Comparison of ENCODE assay signal across 11 cellular contexts in genomic region chr19:51546650-51547396, GRCh38. TPM values are rescaled to one million over a fixed set of nuclear protein-coding genes. Genes with fewer than 3 reads are reported as not detected.
DNase-seq lines count a peak whose midpoint lies in the region; ATAC-seq, FAIRE-seq and TF ChIP-seq lines count a peak whose summit lies in the region.
"Had no signal": no experiment of that assay in that cellular context is flagged by ENCODE, and none has a peak within 500 bp of the region (broad histone marks: within the 10 kb centered on the region; RNA-seq: fewer than 3 reads in every experiment).

No MANE protein-coding gene starts in this region.

- no peaks in the 10 kb centered on the region for H3K9me3 ChIP-seq in right atrium auricular region
- no peaks in the 10 kb centered on the region for H3K9me3 ChIP-seq in left ventricle myocardium inferior (replicated peaks)
- no peaks in the 10 kb centered on the region for H3K9me3 ChIP-seq in endothelial cell of umbilical vein (replicated peaks; ENCODE audit: control insufficient read depth, insufficient read depth, low read length)
- no peaks in the 10 kb centered on the region for H3K9me3 ChIP-seq in upper lobe of right lung
- H3K9me3 ChIP-seq in T-helper 17 cell (ENCODE audit: control insufficient read depth, low read length, poor library complexity, severe bottlenecking): no peaks in the 10 kb centered on the region
- H3K9me3 ChIP-seq in pancreas: no peaks in the 10 kb centered on the region

- intact Hi-C loops in left ventricle myocardium inferior (cut with micrococcal nuclease): no loop called here
- intact Hi-C loops in endothelial cell of umbilical vein (cut with micrococcal nuclease): loop anchor here (1.0 to 2.0 kb wide), 7 partner anchors 11 to 142 kb away; no protein-coding TSS in a partner anchor
- intact Hi-C loops in upper lobe of right lung (cut with DNase I): no loop called here
- intact Hi-C loops in pancreas (cut with DNase I): no loop called here

- no peaks in the 10 kb centered on the region for H3K9me1 ChIP-seq in endothelial cell of umbilical vein (replicated peaks; ENCODE audit: control insufficient read depth, extremely low read depth, insufficient read depth, low read length)

- no peak overlapping the region for H2AFZ ChIP-seq in endothelial cell of umbilical vein (ENCODE audit: low read depth, low read length)

- FAIRE-seq in endothelial cell of umbilical vein (lab: Jason Lieb, UNC): peak; percentile 100
- FAIRE-seq in pancreas (lab: Jason Lieb, UNC): no peak

- no peak overlapping the region for H3K27ac ChIP-seq in right atrium auricular region
- no peak overlapping the region for H3K27ac ChIP-seq in left ventricle myocardium inferior (replicated peaks)
- H3K27ac ChIP-seq in endothelial cell of umbilical vein (ENCODE audit: insufficient read depth, low read depth, low read length): peak overlapping the region; percentile 89
- H3K27ac ChIP-seq in upper lobe of right lung: no peak overlapping the region
- no peak overlapping the region for H3K27ac ChIP-seq in pancreas

- 42 to 55% methylated on average over 10 of the region's 10 CpGs for WGBS in pancreas, 2 donors

- no peak overlapping the region for H3K4me3 Mint-ChIP-seq in T-helper 17 cell
- H3K4me3 Mint-ChIP-seq: CD4-positive, alpha-beta memory T cell had no signal

- dilution Hi-C loops in endothelial cell of umbilical vein (cut with MboI; ENCODE audit: extremely low pct_ligation_motif_present, low sequenced_read_pairs): no loop called here

- DNase-seq in right atrium auricular region (ENCODE audit: low spot score) (peak; percentile 50), left ventricle myocardium inferior (no peak), OCI-M1 (lab: John Stamatoyannopoulos, UW) (peak; percentile 100), endothelial cell of umbilical vein (ENCODE audit: low read depth, low spot score) (peak; percentile 91), upper lobe of right lung (no peak), GM10266 (ENCODE audit: extremely low spot score) (no peak), T-helper 17 cell (no peak), pancreas (no peak)
- DNase-seq: activated effector memory CD4-positive, alpha-beta T cell treated with Interleukin-2 at 50 U/mL for 16 hours; CD4-positive, alpha-beta memory T cell had no signal

- TF ChIP-seq CTCF in right atrium auricular region (IDR thresholded peaks at IDR 0.05) (no peak), left ventricle myocardium inferior (IDR thresholded peaks at IDR 0.05; ENCODE audit: borderline replicate concordance) (no peak), endothelial cell of umbilical vein (IDR thresholded peaks at IDR 0.05; ENCODE audit: extremely low read depth in 1 of 2, insufficient read depth in 1 of 2, low read depth in 1 of 2, low read length in 2 of 2) (no peak), upper lobe of right lung (IDR thresholded peaks at IDR 0.05) (no peak), GM10266 (IDR thresholded peaks at IDR 0.05; ENCODE audit: control insufficient read depth, insufficient read depth, low read depth, missing control alignments) (no peak), pancreas (IDR thresholded peaks at IDR 0.05) (no peak)

- H3K27me3 ChIP-seq in right atrium auricular region (no peaks in the 10 kb centered on the region), left ventricle myocardium inferior (ENCODE audit: low read depth) (peaks cover 97% of the 10 kb centered on the region), endothelial cell of umbilical vein (ENCODE audit: control insufficient read depth in 2 of 2, insufficient read depth in 2 of 2, low read length in 2 of 2) (no peaks in the 10 kb centered on the region), upper lobe of right lung (peaks cover 31% of the 10 kb centered on the region), pancreas (peaks cover 0 to 4% (median 0%) of the 10 kb centered on the region in 4 donors)

- no peaks in the 10 kb centered on the region for H3K79me2 ChIP-seq in endothelial cell of umbilical vein (ENCODE audit: control insufficient read depth, insufficient read depth, low read length)

- H3K36me3 ChIP-seq in right atrium auricular region (no peaks in the 10 kb centered on the region), left ventricle myocardium inferior (no peaks in the 10 kb centered on the region), endothelial cell of umbilical vein (ENCODE audit: control insufficient read depth in 2 of 2, extremely low read depth in 1 of 2, insufficient read depth in 2 of 2, low read length in 2 of 2) (no peaks in the 10 kb centered on the region), upper lobe of right lung (no peaks in the 10 kb centered on the region), pancreas (no peaks in the 10 kb centered on the region)

- peak overlapping the region; percentile 52 for H3K4me2 ChIP-seq in endothelial cell of umbilical vein (ENCODE audit: insufficient read depth, low read length)

- no peak overlapping the region for H3K27ac Mint-ChIP-seq in T-helper 17 cell
- H3K27ac Mint-ChIP-seq: CD4-positive, alpha-beta memory T cell had no signal

- TF ChIP-seq POLR2A in endothelial cell of umbilical vein (IDR thresholded peaks at IDR 0.05; ENCODE audit: low read depth, low read length): peak; percentile 88

- ATAC-seq in upper lobe of right lung (peak; percentile 41), T-helper 17 cell (no peak), pancreas (no peak)
- ATAC-seq: SK-N-SH treated with all-trans-retinoic acid at 6 μM for 48 hours had no signal

- H3K4me1 Mint-ChIP-seq in T-helper 17 cell: peaks cover 7% of the 10 kb centered on the region

- H3K27me3 Mint-ChIP-seq in T-helper 17 cell: peaks cover 76% of the 10 kb centered on the region

- peaks cover 2% of the 10 kb centered on the region for H3K36me3 Mint-ChIP-seq in T-helper 17 cell (ENCODE audit: low read depth)

- CTCF ChIA-PET in endothelial cell of umbilical vein (lab: Charles Lee): interaction anchor here (0.8 to 2.9 kb wide), 9 partner anchors 24 to 207 kb away, joined by 3 to 15 read pairs (median 5); partner anchors contain the start of gene ZNF175

- no peaks in the 10 kb centered on the region for H4K20me1 ChIP-seq in endothelial cell of umbilical vein (replicated peaks; ENCODE audit: control insufficient read depth, extremely low read depth, insufficient read depth, low read length)

- H3K4me3 ChIP-seq in right atrium auricular region: no peak overlapping the region
- no peak overlapping the region for H3K4me3 ChIP-seq in left ventricle myocardium inferior
- no peak overlapping the region for H3K4me3 ChIP-seq in endothelial cell of umbilical vein (replicated peaks in 1 of 3; ENCODE audit: insufficient read depth in 1 of 3, low read depth in 1 of 3, low read length in 3 of 3)
- H3K4me3 ChIP-seq in upper lobe of right lung: no peak overlapping the region
- H3K4me3 ChIP-seq in pancreas: no peak overlapping the region

- BruUV-seq in endothelial cell of umbilical vein (replicated peaks; lab: Mats Ljungman, UMichigan): TSS peak; percentile 74

- H3K4me1 ChIP-seq in right atrium auricular region (no peaks in the 10 kb centered on the region), left ventricle myocardium inferior (no peaks in the 10 kb centered on the region), endothelial cell of umbilical vein (ENCODE audit: control insufficient read depth, extremely low read depth, insufficient read depth, low read length) (peaks cover 28% of the 10 kb centered on the region), upper lobe of right lung (no peaks in the 10 kb centered on the region), pancreas (no peaks in the 10 kb centered on the region)

- H3K9ac ChIP-seq in endothelial cell of umbilical vein (replicated peaks; ENCODE audit: extremely low read depth, insufficient read depth, low read length): peak overlapping the region; percentile 61

- POLR2A ChIA-PET in endothelial cell of umbilical vein (lab: Charles Lee): interaction anchor here (0.7 kb wide), 1 partner anchor 30 kb away, joined by 3 read pairs; no protein-coding TSS in a partner anchor

RNA-seq across cellular contexts. Expression of gene SIGLEC6, which starts 15.4 kb away (rescaled TPM):
- total RNA-seq in right atrium auricular region: under 1 TPM; 0.16 to 0.44 TPM
- total RNA-seq in left ventricle myocardium inferior: 0.33 TPM
- not detected in 2 replicates for total RNA-seq in endothelial cell of umbilical vein
- not detected in 2 replicates for polyA plus RNA-seq in endothelial cell of umbilical vein
- polyA plus RNA-seq in endothelial cell of umbilical vein (2011; cell fraction: cytosol; rRNA removed): not detected in 2 replicates
- not detected in 2 replicates for polyA plus RNA-seq in endothelial cell of umbilical vein (2011; cell fraction: nucleus; rRNA removed)
- not detected in 2 replicates for polyA plus RNA-seq in endothelial cell of umbilical vein (2012)
- polyA minus RNA-seq in endothelial cell of umbilical vein: not detected in 2 replicates
- not detected for polyA minus RNA-seq in endothelial cell of umbilical vein (2011; cell fraction: cytosol; rRNA and poly(A)+ RNA removed)
- not detected in 2 replicates for polyA minus RNA-seq in endothelial cell of umbilical vein (2011; cell fraction: nucleus; rRNA and poly(A)+ RNA removed)
- 9.4 TPM for total RNA-seq in upper lobe of right lung
- total RNA-seq in T-helper 17 cell: under 1 TPM in 1 of 2 donors, not detected in 1; 0.80 TPM
- under 1 TPM in 3 of 6 donors, not detected in 3; 0.16 to 0.67 (median 0.31) TPM for total RNA-seq in pancreas
- under 1 TPM in 1 of 2 donors, not detected in 1; 0.21 TPM for polyA plus RNA-seq in pancreas
- total RNA-seq: CD4-positive, alpha-beta memory T cell had no signal

RNA-seq across cellular contexts. Expression of gene ZNF175, which starts 24.3 kb away (rescaled TPM):
- total RNA-seq in right atrium auricular region (1 to 10 TPM; 3.0 to 4.6 TPM), left ventricle myocardium inferior (7.3 TPM), endothelial cell of umbilical vein (16.5 and 21.4 TPM in 2 replicates), upper lobe of right lung (13.8 TPM), T-helper 17 cell (1 to 10 TPM; 4.5 to 5.1 TPM), pancreas (1 to 10 TPM; 3.0 to 8.0 (median 4.6) TPM)
- polyA plus RNA-seq in endothelial cell of umbilical vein (3.8 and 4.9 TPM in 2 replicates), pancreas (1 to 10 TPM; 2.0 to 2.6 TPM)
- 5.2 and 5.9 TPM in 2 replicates for polyA plus RNA-seq in endothelial cell of umbilical vein (2011; cell fraction: cytosol; rRNA removed)
- polyA plus RNA-seq in endothelial cell of umbilical vein (2011; cell fraction: nucleus; rRNA removed): 24.7 and 27.6 TPM in 2 replicates
- 22.4 and 31.8 TPM in 2 replicates for polyA plus RNA-seq in endothelial cell of umbilical vein (2012)
- 12.6 and 18.0 TPM in 2 replicates for polyA minus RNA-seq in endothelial cell of umbilical vein
- 3.1 TPM for polyA minus RNA-seq in endothelial cell of umbilical vein (2011; cell fraction: cytosol; rRNA and poly(A)+ RNA removed)
- polyA minus RNA-seq in endothelial cell of umbilical vein (2011; cell fraction: nucleus; rRNA and poly(A)+ RNA removed): 19.1 and 27.7 TPM in 2 replicates

RNA-seq across cellular contexts. Expression of gene SIGLEC12, which starts 45.2 kb away (rescaled TPM):
- total RNA-seq in right atrium auricular region (not detected), left ventricle myocardium inferior (0.11 TPM), endothelial cell of umbilical vein (not detected in 2 replicates), upper lobe of right lung (3.7 TPM), T-helper 17 cell (not detected), pancreas (under 1 TPM in 3 of 6 donors, not detected in 3; 0.12 to 0.19 (median 0.14) TPM)
- polyA plus RNA-seq in endothelial cell of umbilical vein (not detected in 2 replicates), pancreas (not detected)
- polyA plus RNA-seq in endothelial cell of umbilical vein (2011; cell fraction: cytosol; rRNA removed): not detected in 2 replicates
- polyA plus RNA-seq in endothelial cell of umbilical vein (2011; cell fraction: nucleus; rRNA removed): not detected in 2 replicates
- polyA plus RNA-seq in endothelial cell of umbilical vein (2012): not detected in 2 replicates
- polyA minus RNA-seq in endothelial cell of umbilical vein: not detected in 2 replicates
- polyA minus RNA-seq in endothelial cell of umbilical vein (2011; cell fraction: cytosol; rRNA and poly(A)+ RNA removed): not detected
- not detected in 2 replicates for polyA minus RNA-seq in endothelial cell of umbilical vein (2011; cell fraction: nucleus; rRNA and poly(A)+ RNA removed)
- total RNA-seq: CD4-positive, alpha-beta memory T cell had no signal
- polyA plus RNA-seq: CD4-positive, alpha-beta memory T cell had no signal

Comparison
In these comparisons a context has a peak if more than half of its experiments do, and no peak if none do; other contexts are left out.
1. DNase-seq: peak in right atrium auricular region (single experiment), OCI-M1 (single experiment) and endothelial cell of umbilical vein (single experiment); none in left ventricle myocardium inferior (single experiment), upper lobe of right lung (single experiment), GM10266 (single experiment), T-helper 17 cell (0 of 3) and pancreas (0 of 6).